8 cellular contexts compared by ENCODE assay signal in genomic region chr6:167094820-167095637, GRCh38. TPM values are rescaled to one million over a fixed set of nuclear protein-coding genes. Genes with fewer than 3 reads are reported as not detected.
DNase-seq lines count a peak whose midpoint lies in the region; ATAC-seq and TF ChIP-seq lines count a peak whose summit lies in the region.

No MANE protein-coding gene starts in this region.

- ATAC-seq in HG03457 (IDR thresholded peaks at IDR 0.05; ENCODE audit: unreplicated experiment): peak; percentile 34

- POLR2A ChIA-PET in A673 (lab: Charles Lee; ENCODE audit: low non-redundant PET): no interaction called here

- intact Hi-C loops in head of caudate nucleus (cut with DNase I) (no loop called here), A673 (cut with micrococcal nuclease; ENCODE audit: unreplicated experiment) (no loop called here), cardiac septum (cut with DNase I) (no loop called here)

- no TSS peak for BruUV-seq in A673 (replicated peaks; lab: Mats Ljungman, UMichigan)

- CTCF ChIA-PET in A673 (lab: Charles Lee): no interaction called here

- H3K4me3 ChIP-seq in A673 (ENCODE audit: low read depth, low read length, poor library complexity, severe bottlenecking): no peak overlapping the region

- no peaks in the 10 kb centered on the region for H3K27me3 ChIP-seq in A673 (replicated peaks; ENCODE audit: insufficient read depth, low read depth, low read length, poor library complexity)

- no peak overlapping the region for H3K27ac ChIP-seq in A673 (ENCODE audit: low read depth, low read length, poor library complexity, severe bottlenecking)

- peak; percentile 66 for DNase-seq in GM10266 (ENCODE audit: extremely low spot score)
- DNase-seq in GM20000 (ENCODE audit: low spot score): peak; percentile 69
- DNase-seq in ecto neural progenitor cell (ENCODE audit: low spot score): peak; percentile 14
- DNase-seq in head of caudate nucleus: no peak
- no peak for DNase-seq in A673 (ENCODE audit: low spot score)
- DNase-seq in cardiac septum (ENCODE audit: low spot score): no peak
- no peak for DNase-seq in GM19240 (ENCODE audit: insufficient read length, low spot score)

- no peak for TF ChIP-seq CTCF in GM10266 (IDR thresholded peaks at IDR 0.05; ENCODE audit: control insufficient read depth, insufficient read depth, low read depth, missing control alignments)
- TF ChIP-seq CTCF in GM20000 (IDR thresholded peaks at IDR 0.05; ENCODE audit: extremely low read depth, missing control alignments): no peak
- TF ChIP-seq CTCF in A673 (conservative IDR thresholded peaks at IDR 0.05; ENCODE audit: low read depth, low read length): no peak

- no peaks in the 10 kb centered on the region for H3K4me1 ChIP-seq in A673 (ENCODE audit: insufficient read depth, low read length, poor library complexity, severe bottlenecking)

- no peaks in the 10 kb centered on the region for H3K9me3 ChIP-seq in A673 (ENCODE audit: low read depth, low read length, poor library complexity, severe bottlenecking)

- no peaks in the 10 kb centered on the region for H3K36me3 ChIP-seq in A673 (ENCODE audit: insufficient read depth, low read length, poor library complexity, severe bottlenecking)

RNA-seq across cellular contexts. Expression of gene CCR6, which starts 27.9 kb away (rescaled TPM):
- total RNA-seq in A673 (2021) (not detected in 2 replicates), cardiac septum (not detected)

Comparison
In these comparisons a context has a peak if more than half of its experiments do, and no peak if none do; other contexts are left out.
1. DNase-seq: peak in GM10266 (single experiment), GM20000 (single experiment) and ecto neural progenitor cell (single experiment); none in head of caudate nucleus (0 of 42), A673 (single experiment), cardiac septum (single experiment) and GM19240 (single experiment).